In the genomic region with DNA sequence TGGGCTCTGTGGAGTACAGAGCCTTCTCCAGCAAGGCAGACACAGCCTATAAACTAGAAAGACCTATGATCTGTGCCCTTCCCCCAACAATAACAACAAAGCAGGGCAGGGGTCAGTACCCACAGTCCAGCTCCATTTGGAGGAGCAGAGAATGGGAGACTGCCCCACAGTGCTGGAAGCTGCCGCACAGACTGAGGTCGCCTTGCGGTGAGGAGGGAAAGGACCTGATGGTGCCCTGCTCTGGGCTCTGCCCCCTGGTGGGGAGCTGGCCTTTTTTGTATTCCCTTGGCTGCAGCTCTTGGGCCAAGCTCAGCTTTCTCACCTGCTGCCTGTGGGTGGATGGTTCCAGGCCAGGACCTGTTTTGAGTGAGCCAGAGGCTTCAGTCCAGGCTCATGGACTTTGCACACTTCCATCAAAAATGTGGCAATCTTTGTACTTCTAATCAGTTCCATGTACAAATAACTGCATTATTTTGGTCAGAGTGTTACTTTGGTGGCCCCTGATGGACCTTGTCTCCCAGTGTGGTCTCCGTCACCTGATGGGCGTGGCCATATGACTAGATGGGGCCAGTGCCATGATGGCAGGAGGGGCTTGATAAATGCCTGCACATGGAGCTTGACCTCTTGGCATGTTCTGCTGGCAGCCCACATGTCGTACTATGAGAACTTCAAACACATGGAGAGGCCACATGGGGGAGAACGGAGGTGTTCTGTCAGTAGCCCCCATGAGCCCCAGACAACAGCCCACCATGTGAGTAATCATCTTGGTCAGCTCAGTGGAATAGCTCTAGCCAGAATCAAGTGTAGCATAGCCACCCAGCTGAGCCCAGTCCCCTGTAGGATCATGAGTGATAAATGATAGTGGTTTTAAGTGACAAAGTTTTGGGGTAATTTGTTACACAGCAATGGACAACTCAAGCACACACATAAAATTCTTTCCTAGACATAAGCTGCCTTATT, we compare ENCODE assay signal across 8 cellular contexts. TPM values are rescaled to one million over a fixed set of nuclear protein-coding genes. Genes with fewer than 3 reads are reported as not detected.
DNase-seq lines count a peak whose midpoint lies in the region; ATAC-seq, FAIRE-seq and TF ChIP-seq lines count a peak whose summit lies in the region.

No MANE protein-coding gene starts in this region.

- H3K4me1 ChIP-seq in GM12878 (ENCODE audit: control insufficient read depth, insufficient read depth, low read length): no peaks in the 10 kb centered on the region; the same call in 1 of the 2 replicates

- CTCF ChIA-PET in GM12878 (lab: Yijun Ruan, JAX): interaction anchor here (0.9 to 2.8 kb wide), 9 partner anchors 14 to 125 kb away, joined by 3 to 20 read pairs (median 4); a partner anchor contains a TSS

- H3K27me3 ChIP-seq in GM12878 (replicated peaks in 1 of 2; ENCODE audit: control insufficient read depth in 2 of 2, insufficient read depth in 2 of 2, low read length in 1 of 2) (no peaks in the 10 kb centered on the region; a peak in 1 of 4 replicates), kidney epithelial cell (ENCODE audit: control insufficient read depth, insufficient read depth, low read length) (no peaks in the 10 kb centered on the region)

- DNase-seq in HPDE6-E6E7 (ENCODE audit: extremely low spot score) (peak; percentile 39), T-helper 22 cell (ENCODE audit: low read depth) (peak; percentile 38), GM12878 (ENCODE audit: low read depth, low spot score) (no peak), kidney epithelial cell (ENCODE audit: low read depth) (no peak)
- peak; percentile 16 to 43 (median 32) for DNase-seq in stimulated activated CD4-positive, alpha-beta T cell treated with anti-CD3 and anti-CD28 coated beads, TNF-alpha, amount 100 ng/mL, for 48 hours (ENCODE audit: low read depth in 3 of 3)

- no peak overlapping the region for H3K4me3 ChIP-seq in GM12875 (ENCODE audit: low read depth, low read length)
- H3K4me3 ChIP-seq in GM12878: no peak overlapping the region
- no peak overlapping the region for H3K4me3 ChIP-seq in kidney epithelial cell (ENCODE audit: low read depth, low read length)

- no peaks in the 10 kb centered on the region for H3K9me3 ChIP-seq in GM12878 (replicated peaks; ENCODE audit: control insufficient read depth, insufficient read depth, low read length)

- H2AFZ ChIP-seq in GM12878 (ENCODE audit: control insufficient read depth, low read depth, low read length): no peak overlapping the region

- ATAC-seq in GM12878: peak; percentile 98
- ATAC-seq in HG02759 (IDR thresholded peaks at IDR 0.05; ENCODE audit: unreplicated experiment): no peak
- no peak for ATAC-seq in GM19395 (IDR thresholded peaks at IDR 0.05; ENCODE audit: unreplicated experiment)

- POLR2A ChIA-PET in GM12878 (lab: Charles Lee): no interaction called here

- TF ChIP-seq POLR2A in GM12878 (IDR thresholded peaks at IDR 0.05; ENCODE audit: low read depth, low read length): no peak

- intact Hi-C loops in GM12878 (cut with micrococcal nuclease; ENCODE audit: unreplicated experiment): no loop called here

- RAD21 ChIA-PET in GM12878 (lab: Charles Lee; ENCODE audit: unreplicated experiment): interaction anchor here (0.8 kb wide), 1 partner anchor 32 kb away, joined by 4 read pairs; no protein-coding TSS in a partner anchor

- 38% methylated on average over 7 of the region's 7 CpGs for WGBS in GM12878 (ENCODE audit: insufficient coverage, insufficient replicate concordance, low lambda C conversion rate, missing lambda C conversion rate)

- TF ChIP-seq RAD21 in GM12878 (IDR thresholded peaks at IDR 0.05; ENCODE audit: insufficient read depth, low read depth, low read length): peak; percentile 62

- no peaks in the 10 kb centered on the region for H3K79me2 ChIP-seq in GM12878 (ENCODE audit: control insufficient read depth, insufficient read depth, low read length)

- no peak overlapping the region for H3K4me2 ChIP-seq in GM12878 (ENCODE audit: control insufficient read depth, insufficient read depth)

- SMC1A ChIA-PET in GM12878 (lab: Charles Lee; ENCODE audit: uncharacterized antibody, unreplicated experiment): interaction anchor here (0.8 to 2.0 kb wide), 8 partner anchors 15 to 116 kb away, joined by 3 to 11 read pairs (median 4); no protein-coding TSS in a partner anchor

- peak; percentile 87 for TF ChIP-seq CTCF in GM12875 (IDR thresholded peaks at IDR 0.05; ENCODE audit: borderline replicate concordance, insufficient read depth, low read depth, low read length)
- TF ChIP-seq CTCF in GM12878 (IDR thresholded peaks at IDR 0.05 in 2 of 3, conservative IDR thresholded peaks at IDR 0.05 in 1 of 3; ENCODE audit: control insufficient read depth in 2 of 3, extremely low read depth in 1 of 3, insufficient read depth in 1 of 3, low read depth in 3 of 3, low read length in 3 of 3): peak; percentile 68 to 74 (median 73)
- peak; percentile 78 for TF ChIP-seq CTCF in kidney epithelial cell (IDR thresholded peaks at IDR 0.05; ENCODE audit: insufficient read depth, low read length, poor library complexity, severe bottlenecking)

- no peaks in the 10 kb centered on the region for H4K20me1 ChIP-seq in GM12878 (ENCODE audit: control insufficient read depth, insufficient read depth)

- no TSS peak for BruUV-seq in GM12878 (replicated peaks; lab: Mats Ljungman, UMichigan)

- H3K9ac ChIP-seq in GM12878 (ENCODE audit: control insufficient read depth, insufficient read depth, low read length): no peak overlapping the region

- in situ Hi-C loops in GM12878 (cut with MboI): loop anchor here (5.0 kb wide), 1 partner anchor 86 kb away; no protein-coding TSS in a partner anchor

- H3K27ac ChIP-seq in GM12878 (ENCODE audit: control insufficient read depth, insufficient read depth): no peak overlapping the region

- TF ChIP-seq EP300 in GM12878 (IDR thresholded peaks at IDR 0.05; ENCODE audit: borderline replicate concordance in 1 of 2, control insufficient read depth in 1 of 2, low read depth in 2 of 2, low read length in 2 of 2): no peak

- FAIRE-seq in GM12878 (lab: Jason Lieb, UNC): peak; percentile 27

- H3K36me3 ChIP-seq in GM12878 (ENCODE audit: control insufficient read depth in 2 of 2, insufficient read depth in 2 of 2, low read length in 1 of 2) (no peaks in the 10 kb centered on the region), kidney epithelial cell (ENCODE audit: control insufficient read depth, insufficient read depth, low read length) (no peaks in the 10 kb centered on the region)

RNA-seq across cellular contexts. Expression of a gene that starts 24.2 kb away (rescaled TPM):
- total RNA-seq in GM12878 (2013; cell fraction: nucleolus; rRNA removed): 11.3 and 12.0 TPM in 2 replicates
- 8.3 and 9.4 TPM in 2 replicates for total RNA-seq in GM12878 (2014; rRNA removed)
- total RNA-seq in GM12878 (2014; rRNA removed; fragmentation: Illumina TruSeq; extraction: Trizol): 4.5 and 5.9 TPM in 2 replicates
- 8.1 and 9.5 TPM in 2 replicates for total RNA-seq in GM12878 (2021)
- polyA plus RNA-seq in GM12878 (2011; ENCODE audit: low read depth): 12.7 TPM
- polyA plus RNA-seq in GM12878 (2011; rRNA removed): 5.0 and 10.4 TPM in 2 replicates
- 15.0 TPM in 2 replicates for polyA plus RNA-seq in GM12878 (2011; cell fraction: cytosol; rRNA removed)
- polyA plus RNA-seq in GM12878 (2011; cell fraction: nucleus; rRNA removed): 14.0 and 16.5 TPM in 2 replicates
- polyA plus RNA-seq in GM12878 (2012): 8.7 and 8.9 TPM in 2 replicates
- 4.9 and 8.7 TPM in 2 replicates for polyA plus RNA-seq in GM12878 (2014; fragmentation: Illumina TruSeq; extraction: Trizol)
- 10 to 100 TPM in 1 of 2 experiments, 1 to 10 TPM in 1; 8.2 to 10.2 TPM for polyA plus RNA-seq in GM12878 (2014; fragmentation: Nextera tagmentation; extraction: Ambion mirVana)
- 11.8 and 14.9 TPM in 2 replicates for polyA plus RNA-seq in GM12878 (2014; rRNA removed)
- polyA plus RNA-seq in GM12878 (2016; fragmentation: Nextera tagmentation; extraction: Ambion mirVana): 10 to 100 TPM; 16.4 to 18.3 TPM
- polyA minus RNA-seq in GM12878 (2011; rRNA and poly(A)+ RNA removed): 6.3 and 9.0 TPM in 2 replicates
- polyA minus RNA-seq in GM12878 (2011; cell fraction: cytosol; rRNA and poly(A)+ RNA removed): 1.5 and 3.7 TPM in 2 replicates
- polyA minus RNA-seq in GM12878 (2011; cell fraction: nucleus; rRNA and poly(A)+ RNA removed): 2.9 and 5.4 TPM in 2 replicates
- total RNA-seq in kidney epithelial cell: 16.8 and 19.0 TPM in 2 replicates

RNA-seq across cellular contexts. Expression of a gene that starts 40.0 kb away (rescaled TPM):
- 20.9 and 25.3 TPM in 2 replicates for total RNA-seq in GM12878 (2013; cell fraction: nucleolus; rRNA removed)
- total RNA-seq in GM12878 (2014; rRNA removed): 2.1 and 3.7 TPM in 2 replicates
- 2.1 and 2.7 TPM in 2 replicates for total RNA-seq in GM12878 (2014; rRNA removed; fragmentation: Illumina TruSeq; extraction: Trizol)
- 11.1 and 13.5 TPM in 2 replicates for total RNA-seq in GM12878 (2021)
- polyA plus RNA-seq in GM12878 (2011; ENCODE audit: low read depth): 6.9 TPM
- polyA plus RNA-seq in GM12878 (2011; rRNA removed): 1.6 and 3.2 TPM in 2 replicates
- polyA plus RNA-seq in GM12878 (2011; cell fraction: cytosol; rRNA removed): 4.5 and 5.4 TPM in 2 replicates
- 15.6 and 17.1 TPM in 2 replicates for polyA plus RNA-seq in GM12878 (2011; cell fraction: nucleus; rRNA removed)
- polyA plus RNA-seq in GM12878 (2012): 7.0 and 10.0 TPM in 2 replicates
- polyA plus RNA-seq in GM12878 (2014; fragmentation: Illumina TruSeq; extraction: Trizol): 5.1 and 7.8 TPM in 2 replicates
- 1 to 10 TPM in 1 of 2 experiments, under 1 TPM in 1; 0.37 to 1.3 TPM for polyA plus RNA-seq in GM12878 (2014; fragmentation: Nextera tagmentation; extraction: Ambion mirVana)
- 7.6 and 12.0 TPM in 2 replicates for polyA plus RNA-seq in GM12878 (2014; rRNA removed)
- 10 to 100 TPM in 1 of 2 experiments, 1 to 10 TPM in 1; 8.2 to 11.1 TPM for polyA plus RNA-seq in GM12878 (2016; fragmentation: Nextera tagmentation; extraction: Ambion mirVana)
- polyA minus RNA-seq in GM12878 (2011; rRNA and poly(A)+ RNA removed): 11.0 and 17.0 TPM in 2 replicates
- 6.4 TPM in 2 replicates for polyA minus RNA-seq in GM12878 (2011; cell fraction: cytosol; rRNA and poly(A)+ RNA removed)
- polyA minus RNA-seq in GM12878 (2011; cell fraction: nucleus; rRNA and poly(A)+ RNA removed): 19.1 and 30.2 TPM in 2 replicates
- total RNA-seq in kidney epithelial cell: 23.6 and 30.8 TPM in 2 replicates

RNA-seq across cellular contexts. Expression of a gene that starts 48.7 kb away (rescaled TPM):
- not detected in 2 replicates for total RNA-seq in GM12878 (2013; cell fraction: nucleolus; rRNA removed)
- not detected in 2 replicates for total RNA-seq in GM12878 (2014; rRNA removed)
- total RNA-seq in GM12878 (2014; rRNA removed; fragmentation: Illumina TruSeq; extraction: Trizol): not detected in 2 replicates
- total RNA-seq in GM12878 (2021): 0.13 and 0.28 TPM in 2 replicates
- not detected for polyA plus RNA-seq in GM12878 (2011; ENCODE audit: low read depth)
- not detected in 2 replicates for polyA plus RNA-seq in GM12878 (2011; rRNA removed)
- polyA plus RNA-seq in GM12878 (2011; cell fraction: cytosol; rRNA removed): not detected in 2 replicates
- polyA plus RNA-seq in GM12878 (2011; cell fraction: nucleus; rRNA removed): not detected in 2 replicates
- polyA plus RNA-seq in GM12878 (2012): not detected in 2 replicates
- polyA plus RNA-seq in GM12878 (2014; fragmentation: Illumina TruSeq; extraction: Trizol): not detected in 2 replicates
- polyA plus RNA-seq in GM12878 (2014; fragmentation: Nextera tagmentation; extraction: Ambion mirVana): not detected
- not detected in 2 replicates for polyA plus RNA-seq in GM12878 (2014; rRNA removed)
- under 1 TPM; 0.08 to 0.09 TPM for polyA plus RNA-seq in GM12878 (2016; fragmentation: Nextera tagmentation; extraction: Ambion mirVana)
- not detected in 2 replicates for polyA minus RNA-seq in GM12878 (2011; rRNA and poly(A)+ RNA removed)
- polyA minus RNA-seq in GM12878 (2011; cell fraction: cytosol; rRNA and poly(A)+ RNA removed): not detected in 2 replicates
- not detected in 2 replicates for polyA minus RNA-seq in GM12878 (2011; cell fraction: nucleus; rRNA and poly(A)+ RNA removed)
- total RNA-seq in kidney epithelial cell: 0.68 and 1.3 TPM in 2 replicates

Comparison
In these comparisons a context has a peak if more than half of its experiments do, and no peak if none do; other contexts are left out.
1. DNase-seq: peak in HPDE6-E6E7 (single experiment), T-helper 22 cell (single experiment) and stimulated activated CD4-positive, alpha-beta T cell treated with anti-CD3 and anti-CD28 coated beads, TNF-alpha, amount 100 ng/mL, for 48 hours (3 of 3); none in GM12878 (single experiment) and kidney epithelial cell (single experiment).
2. Peak in every context shown above with its lines, with median percentiles within 50 percentile points of each other: CTCF ChIP-seq.